Comparison of ENCODE assay signal across 21 cellular contexts in genomic region chr15:28992340-28992864, GRCh38.
DNase-seq lines count a peak whose midpoint lies in the region; ATAC-seq and TF ChIP-seq lines count a peak whose summit lies in the region.
"Had no signal": no experiment of that assay in that cellular context is flagged by ENCODE, and none has a peak within 500 bp of the region (broad histone marks: within the 10 kb centered on the region; RNA-seq: fewer than 3 reads in every experiment).

No MANE protein-coding gene starts in this region.

- POLR2A ChIA-PET in WTC11 (lab: Charles Lee): no interaction called here
- POLR2A ChIA-PET in naive thymus-derived CD4-positive, alpha-beta T cell (lab: Charles Lee): no interaction called here

- DNase-seq in activated naive CD8-positive, alpha-beta T cell treated with anti-CD3 and anti-CD28 coated beads for 36 hours: no peak
- no peak for DNase-seq in activated naive CD8-positive, alpha-beta T cell treated with anti-CD3 and anti-CD28 coated beads, Interleukin-2, amount 50 U/mL, for 24 hours
- DNase-seq in WTC11 (ENCODE audit: low spot score) (no peak), glutamatergic neuron (no peak), spleen (no peak)
- DNase-seq in naive thymus-derived CD4-positive, alpha-beta T cell: no peak
- DNase-seq: ACHN; activated CD4-positive, alpha-beta memory T cell treated with anti-CD3 and anti-CD28 coated beads for 36 hours; activated T-cell treated with anti-CD3 and anti-CD28 coated beads, Interleukin-2, amount 50 U/mL, for 1 hour; DMS 273 treated with DMSO at 0.1 percent for 48 hours; GM23248; left lung; NCI-H2107; NCI-H524 treated with DMSO at 0.1 percent for 48 hours; SHP77 treated with DMSO at 0.1 percent for 48 hours; stimulated activated CD4-positive, alpha-beta T cell treated with anti-CD3 and anti-CD28 coated beads, Interleukin-2, amount 100 ng/mL, for 48 hours; WERI-Rb-1 had no signal

- H3K9me3 ChIP-seq in spleen: no peaks in the 10 kb centered on the region
- no peaks in the 10 kb centered on the region for H3K9me3 ChIP-seq in naive thymus-derived CD4-positive, alpha-beta T cell (ENCODE audit: control insufficient read depth in 2 of 3, low read length in 3 of 3)
- H3K9me3 ChIP-seq: left lung had no signal

- TF ChIP-seq CTCF in WTC11 (IDR thresholded peaks at IDR 0.05) (no peak), glutamatergic neuron (IDR thresholded peaks at IDR 0.05; ENCODE audit: partially characterized antibody, unreplicated experiment) (no peak), spleen (IDR thresholded peaks at IDR 0.05 in 8 of 11, conservative IDR thresholded peaks at IDR 0.05 in 3 of 11) (no peak)

- TF ChIP-seq POLR2A in spleen (IDR thresholded peaks at IDR 0.05): no peak

- H3K4me1 ChIP-seq in spleen: peaks cover 13 to 65% (median 30%) of the 10 kb centered on the region in 6 donors
- H3K4me1 ChIP-seq in naive thymus-derived CD4-positive, alpha-beta T cell (ENCODE audit: control insufficient read depth in 2 of 2, insufficient read depth in 2 of 2, low read length in 2 of 2): peaks cover 0 to 15% of the 10 kb centered on the region in 2 donors
- H3K4me1 ChIP-seq: left lung had no signal

- no peak for ATAC-seq in activated naive CD8-positive, alpha-beta T cell treated with anti-CD3 and anti-CD28 coated beads, Interleukin-2, amount 50 U/mL, for 24 hours
- no peak for ATAC-seq in WTC11
- no peak for ATAC-seq in HG03469 (IDR thresholded peaks at IDR 0.05; ENCODE audit: unreplicated experiment)
- no peak for ATAC-seq in GM19023 (IDR thresholded peaks at IDR 0.05; ENCODE audit: unreplicated experiment)
- no peak for ATAC-seq in naive thymus-derived CD4-positive, alpha-beta T cell
- ATAC-seq: esophagus mucosa, left lung had no signal

- CTCF ChIA-PET in WTC11 (lab: Charles Lee): interaction anchor here (1.1 to 4.0 kb wide), 2 partner anchors 96 to 98 kb away, joined by 3 to 27 read pairs; no protein-coding TSS in a partner anchor
- CTCF ChIA-PET in naive thymus-derived CD4-positive, alpha-beta T cell (lab: Charles Lee): no interaction called here

- H3K27ac ChIP-seq in spleen: peak overlapping the region; percentile 14 to 83 (median 76)
- no peak overlapping the region for H3K27ac ChIP-seq in naive thymus-derived CD4-positive, alpha-beta T cell (ENCODE audit: low read depth, low read length)
- H3K27ac ChIP-seq: GM23248, left lung, WERI-Rb-1 had no signal

- no peaks in the 10 kb centered on the region for H3K36me3 ChIP-seq in spleen
- peaks cover 0 to 20% (median 0%) of the 10 kb centered on the region in 3 experiments for H3K36me3 ChIP-seq in naive thymus-derived CD4-positive, alpha-beta T cell (ENCODE audit: control insufficient read depth in 2 of 3, insufficient read depth in 3 of 3, low read length in 3 of 3)
- H3K36me3 ChIP-seq: left lung, WERI-Rb-1 had no signal

- no peak overlapping the region for H3K4me3 Mint-ChIP-seq in activated naive CD8-positive, alpha-beta T cell treated with anti-CD3 and anti-CD28 coated beads for 36 hours
- no peak overlapping the region for H3K4me3 Mint-ChIP-seq in activated naive CD8-positive, alpha-beta T cell treated with anti-CD3 and anti-CD28 coated beads, Interleukin-2, amount 50 U/mL, for 24 hours
- H3K4me3 Mint-ChIP-seq in WTC11 (no peak overlapping the region), glutamatergic neuron (ENCODE audit: unreplicated experiment) (peak overlapping the region; percentile 17)
- H3K4me3 Mint-ChIP-seq in naive thymus-derived CD4-positive, alpha-beta T cell: peak overlapping the region in 2 of 10 donors; percentile 4 to 73
- H3K4me3 Mint-ChIP-seq: activated CD4-positive, alpha-beta memory T cell treated with anti-CD3 and anti-CD28 coated beads for 36 hours; CD14-positive monocyte had no signal

- peaks cover 12% of the 10 kb centered on the region for H3K36me3 Mint-ChIP-seq in activated naive CD8-positive, alpha-beta T cell treated with anti-CD3 and anti-CD28 coated beads for 36 hours
- peaks cover 3% of the 10 kb centered on the region for H3K36me3 Mint-ChIP-seq in activated naive CD8-positive, alpha-beta T cell treated with anti-CD3 and anti-CD28 coated beads, Interleukin-2, amount 50 U/mL, for 24 hours (ENCODE audit: low read depth)
- H3K36me3 Mint-ChIP-seq in WTC11 (no peaks in the 10 kb centered on the region), glutamatergic neuron (ENCODE audit: unreplicated experiment) (peaks cover 7% of the 10 kb centered on the region)
- peaks cover 0 to 27% (median 16%) of the 10 kb centered on the region in 5 donors for H3K36me3 Mint-ChIP-seq in naive thymus-derived CD4-positive, alpha-beta T cell
- H3K36me3 Mint-ChIP-seq: activated CD4-positive, alpha-beta memory T cell treated with anti-CD3 and anti-CD28 coated beads for 36 hours; CD14-positive monocyte had no signal

- intact Hi-C loops in spleen (cut with DNase I; ENCODE audit: low total_unique reads): no loop called here
- intact Hi-C loops in naive thymus-derived CD4-positive, alpha-beta T cell (cut with micrococcal nuclease): no loop called here

- H3K27me3 Mint-ChIP-seq in activated naive CD8-positive, alpha-beta T cell treated with anti-CD3 and anti-CD28 coated beads for 36 hours: no peaks in the 10 kb centered on the region
- no peaks in the 10 kb centered on the region for H3K27me3 Mint-ChIP-seq in activated naive CD8-positive, alpha-beta T cell treated with anti-CD3 and anti-CD28 coated beads, Interleukin-2, amount 50 U/mL, for 24 hours
- H3K27me3 Mint-ChIP-seq in WTC11 (ENCODE audit: low read depth) (no peaks in the 10 kb centered on the region), glutamatergic neuron (ENCODE audit: unreplicated experiment) (peaks cover 16% of the 10 kb centered on the region)
- H3K27me3 Mint-ChIP-seq in naive thymus-derived CD4-positive, alpha-beta T cell: no peaks in the 10 kb centered on the region
- H3K27me3 Mint-ChIP-seq: activated CD4-positive, alpha-beta memory T cell treated with anti-CD3 and anti-CD28 coated beads for 36 hours had no signal

- peaks cover 61% of the 10 kb centered on the region for H3K4me1 Mint-ChIP-seq in activated naive CD8-positive, alpha-beta T cell treated with anti-CD3 and anti-CD28 coated beads for 36 hours
- H3K4me1 Mint-ChIP-seq in activated naive CD8-positive, alpha-beta T cell treated with anti-CD3 and anti-CD28 coated beads, Interleukin-2, amount 50 U/mL, for 24 hours: peaks cover 50% of the 10 kb centered on the region
- H3K4me1 Mint-ChIP-seq in WTC11: peaks cover 28% of the 10 kb centered on the region
- H3K4me1 Mint-ChIP-seq in glutamatergic neuron (ENCODE audit: low read depth, unreplicated experiment): peaks cover 73% of the 10 kb centered on the region
- H3K4me1 Mint-ChIP-seq in naive thymus-derived CD4-positive, alpha-beta T cell: peaks cover 7 to 78% (median 43%) of the 10 kb centered on the region in 7 donors

- no peaks in the 10 kb centered on the region for H3K9me3 Mint-ChIP-seq in activated naive CD8-positive, alpha-beta T cell treated with anti-CD3 and anti-CD28 coated beads for 36 hours
- H3K9me3 Mint-ChIP-seq in activated naive CD8-positive, alpha-beta T cell treated with anti-CD3 and anti-CD28 coated beads, Interleukin-2, amount 50 U/mL, for 24 hours: peaks cover 1% of the 10 kb centered on the region
- no peaks in the 10 kb centered on the region for H3K9me3 Mint-ChIP-seq in WTC11
- H3K9me3 Mint-ChIP-seq in glutamatergic neuron (ENCODE audit: unreplicated experiment): peaks cover 16% of the 10 kb centered on the region
- peaks cover 0 to 4% (median 0%) of the 10 kb centered on the region in 11 donors for H3K9me3 Mint-ChIP-seq in naive thymus-derived CD4-positive, alpha-beta T cell

- no peaks in the 10 kb centered on the region for H3K27me3 ChIP-seq in spleen (replicated peaks in 1 of 7)
- no peaks in the 10 kb centered on the region for H3K27me3 ChIP-seq in naive thymus-derived CD4-positive, alpha-beta T cell (ENCODE audit: control insufficient read depth in 2 of 2, insufficient read depth in 2 of 2, low read length in 2 of 2)
- H3K27me3 ChIP-seq: left lung had no signal

- H3K4me3 ChIP-seq in spleen: no peak overlapping the region
- H3K4me3 ChIP-seq in naive thymus-derived CD4-positive, alpha-beta T cell (ENCODE audit: low read length): no peak overlapping the region
- H3K4me3 ChIP-seq: GM23248, left lung had no signal

- peak overlapping the region; percentile 12 for H3K27ac Mint-ChIP-seq in activated naive CD8-positive, alpha-beta T cell treated with anti-CD3 and anti-CD28 coated beads for 36 hours
- H3K27ac Mint-ChIP-seq in activated naive CD8-positive, alpha-beta T cell treated with anti-CD3 and anti-CD28 coated beads, Interleukin-2, amount 50 U/mL, for 24 hours: no peak overlapping the region
- peak overlapping the region; percentile 39; the same call in 1 of the 2 replicates for H3K27ac Mint-ChIP-seq in WTC11
- H3K27ac Mint-ChIP-seq in glutamatergic neuron (ENCODE audit: unreplicated experiment): peak overlapping the region; percentile 22
- peak overlapping the region in 3 of 9 donors; percentile 62 to 78 (median 77) for H3K27ac Mint-ChIP-seq in naive thymus-derived CD4-positive, alpha-beta T cell
- H3K27ac Mint-ChIP-seq: activated CD4-positive, alpha-beta memory T cell treated with anti-CD3 and anti-CD28 coated beads for 36 hours; CD14-positive monocyte had no signal

- 77 to 90% (median 87%) methylated on average over 5 of the region's 5 CpGs for WGBS in spleen, 5 donors

TF ChIP-seq in WTC11, 78 proteins besides CTCF, POLR2A, EP300 and RAD21 (continues in another document):
- no peak for TF ChIP-seq PRDM15 (CRISPR knock-in tag; IDR thresholded peaks at IDR 0.05)
